14 cellular contexts compared by ENCODE assay signal in genomic region chr5:135229679-135230132, GRCh38.
"Had no signal": no experiment of that assay in that cellular context is flagged by ENCODE, and none has a peak within 500 bp of the region (broad histone marks: within the 10 kb centered on the region; RNA-seq: fewer than 3 reads in every experiment).

No MANE protein-coding gene starts in this region.

- H3K9me3 ChIP-seq: gastroesophageal sphincter, spleen, upper lobe of left lung had no signal

- H3K4me1 Mint-ChIP-seq: activated CD8-positive, alpha-beta memory T cell treated with anti-CD3 and anti-CD28 coated beads, Interleukin-2, amount 10 ng/mL, durations not matched to agents 7 days and 5 days had no signal

- H3K9me3 Mint-ChIP-seq: activated T-cell treated with anti-CD3 and anti-CD28 coated beads, Interleukin-2, amount 50 U/mL, for 4 hours had no signal

- H3K4me3 ChIP-seq: gastroesophageal sphincter, spleen, upper lobe of left lung had no signal

- ATAC-seq: activated CD8-positive, alpha-beta memory T cell treated with anti-CD3 and anti-CD28 coated beads, Interleukin-2, amount 10 ng/mL, durations not matched to agents 7 days and 5 days; activated T-cell treated with anti-CD3 and anti-CD28 coated beads, Interleukin-2, amount 50 U/mL, for 4 hours had no signal

- H3K36me3 ChIP-seq: gastroesophageal sphincter, spleen, upper lobe of left lung had no signal

- H3K9ac ChIP-seq: parathyroid adenoma had no signal

- H3K27me3 ChIP-seq: gastroesophageal sphincter, upper lobe of left lung had no signal

- H3K4me3 Mint-ChIP-seq: activated CD8-positive, alpha-beta memory T cell treated with anti-CD3 and anti-CD28 coated beads, Interleukin-2, amount 10 ng/mL, durations not matched to agents 7 days and 5 days; activated T-cell treated with anti-CD3 and anti-CD28 coated beads, Interleukin-2, amount 50 U/mL, for 4 hours; mesothelial cell of epicardium had no signal

- H3K27ac ChIP-seq: gastroesophageal sphincter, parathyroid adenoma, spleen had no signal

- H3K36me3 Mint-ChIP-seq: activated CD8-positive, alpha-beta memory T cell treated with anti-CD3 and anti-CD28 coated beads, Interleukin-2, amount 10 ng/mL, durations not matched to agents 7 days and 5 days; mesothelial cell of epicardium had no signal

- H3K27ac Mint-ChIP-seq: activated CD8-positive, alpha-beta memory T cell treated with anti-CD3 and anti-CD28 coated beads, Interleukin-2, amount 10 ng/mL, durations not matched to agents 7 days and 5 days; mesothelial cell of epicardium had no signal

- DNase-seq: activated CD4-positive, alpha-beta T cell treated with anti-CD3 and anti-CD28 coated beads for 1 hour; activated CD4-positive, alpha-beta T cell treated with anti-CD3 and anti-CD28 coated beads, Interleukin-2, amount 50 U/mL, for 48 hours; activated CD8-positive, alpha-beta memory T cell treated with anti-CD3 and anti-CD28 coated beads, Interleukin-2, amount 10 ng/mL, durations not matched to agents 7 days and 5 days; activated T-cell treated with anti-CD3 and anti-CD28 coated beads, Interleukin-2, amount 50 U/mL, for 4 hours; kidney glomerular epithelial cell; right cardiac atrium; stimulated activated CD4-positive, alpha-beta T cell treated with anti-CD3 and anti-CD28 coated beads, Interleukin-2, amount 100 ng/mL, for 24 hours; stimulated activated naive CD4-positive, alpha-beta T cell; T1000 had no signal

- H2AFZ ChIP-seq: parathyroid adenoma had no signal

- H3K4me1 ChIP-seq: parathyroid adenoma had no signal
